Comparison of ENCODE assay signal across 19 cellular contexts in genomic region chr15:57696146-57696545, GRCh38. TPM values are rescaled to one million over a fixed set of nuclear protein-coding genes. Genes with fewer than 3 reads are reported as not detected.
DNase-seq lines count a peak whose midpoint lies in the region; ATAC-seq and TF ChIP-seq lines count a peak whose summit lies in the region.
"Had no signal": no experiment of that assay in that cellular context is flagged by ENCODE, and none has a peak within 500 bp of the region (broad histone marks: within the 10 kb centered on the region; RNA-seq: fewer than 3 reads in every experiment).

No MANE protein-coding gene starts in this region.

- H3F3A ChIP-seq in GM23338 (replicated peaks; ENCODE audit: low read depth) = no peaks in the 10 kb centered on the region

- H3K4me1 Mint-ChIP-seq in GM23338 = no peaks in the 10 kb centered on the region
- H3K4me1 Mint-ChIP-seq in nephron = peaks cover 51% of the 10 kb centered on the region
- no peaks in the 10 kb centered on the region for H3K4me1 Mint-ChIP-seq in stimulated activated effector memory CD8-positive, alpha-beta T cell treated with anti-CD3 and anti-CD28 coated beads, Interleukin-12 subunit alpha, Interleukin-12 subunit beta, amount 100 ng/mL, for 72 hours
- no peaks in the 10 kb centered on the region for H3K4me1 Mint-ChIP-seq in activated CD8-positive, alpha-beta T cell treated with anti-CD3 and anti-CD28 coated beads for 36 hours (ENCODE audit: low read depth)
- H3K4me1 Mint-ChIP-seq: activated CD4-positive, alpha-beta T cell treated with anti-CD3 and anti-CD28 coated beads for 36 hours had no signal

- CTCF ChIA-PET in activated CD8-positive, alpha-beta T cell treated with anti-CD3 and anti-CD28 coated beads for 36 hours (lab: Charles Lee) = interaction anchor here (1.4 to 1.7 kb wide), 2 partner anchors 37 to 54 kb away, joined by 4 read pairs; no protein-coding TSS in a partner anchor

- no peaks in the 10 kb centered on the region for H3K36me3 Mint-ChIP-seq in GM23338 (ENCODE audit: low read depth)
- H3K36me3 Mint-ChIP-seq in nephron (ENCODE audit: low read depth) = no peaks in the 10 kb centered on the region
- H3K36me3 Mint-ChIP-seq in stimulated activated effector memory CD8-positive, alpha-beta T cell treated with anti-CD3 and anti-CD28 coated beads, Interleukin-12 subunit alpha, Interleukin-12 subunit beta, amount 100 ng/mL, for 72 hours = no peaks in the 10 kb centered on the region
- no peaks in the 10 kb centered on the region for H3K36me3 Mint-ChIP-seq in activated CD8-positive, alpha-beta T cell treated with anti-CD3 and anti-CD28 coated beads for 36 hours (ENCODE audit: low read depth)
- H3K36me3 Mint-ChIP-seq: activated naive CD4-positive, alpha-beta T cell treated with anti-CD3 and anti-CD28 coated beads, Interleukin-2, amount 50 U/mL, for 72 hours had no signal

- H3K4me1 ChIP-seq in BE2C = peaks cover 12% of the 10 kb centered on the region; the same call in 1 of the 2 replicates
- H3K4me1 ChIP-seq in GM23338 (ENCODE audit: insufficient read depth) = no peaks in the 10 kb centered on the region
- H3K4me1 ChIP-seq: breast epithelium had no signal

- H3K4me2 ChIP-seq in GM23338 = no peak overlapping the region

- H3K9me3 Mint-ChIP-seq in GM23338 = no peaks in the 10 kb centered on the region
- H3K9me3 Mint-ChIP-seq in nephron = no peaks in the 10 kb centered on the region
- no peaks in the 10 kb centered on the region for H3K9me3 Mint-ChIP-seq in stimulated activated effector memory CD8-positive, alpha-beta T cell treated with anti-CD3 and anti-CD28 coated beads, Interleukin-12 subunit alpha, Interleukin-12 subunit beta, amount 100 ng/mL, for 72 hours
- no peaks in the 10 kb centered on the region for H3K9me3 Mint-ChIP-seq in activated CD8-positive, alpha-beta T cell treated with anti-CD3 and anti-CD28 coated beads for 36 hours
- H3K9me3 Mint-ChIP-seq: activated naive CD4-positive, alpha-beta T cell treated with anti-CD3 and anti-CD28 coated beads, Interleukin-2, amount 50 U/mL, for 72 hours; stimulated activated naive CD8-positive, alpha-beta T cell treated with anti-CD3 and anti-CD28 coated beads, Interleukin-15, Interleukin-2, amounts not matched to agents 100 ng/mL and 50 ng/mL, for 24 hours had no signal

- DNase-seq in BE2C (peak; percentile 19), GM23338 (ENCODE audit: low spot score) (peak; percentile 17), NCI-H82 treated with DMSO at 0.1 percent for 48 hours (lab: John Stamatoyannopoulos, UW; ENCODE audit: unreplicated experiment) (peak; percentile 60), LoVo (ENCODE audit: low spot score) (no peak), UCSD-AML1 (lab: John Stamatoyannopoulos, UW; ENCODE audit: unreplicated experiment) (no peak)
- DNase-seq in stimulated activated effector memory CD8-positive, alpha-beta T cell treated with anti-CD3 and anti-CD28 coated beads, Interleukin-12 subunit alpha, Interleukin-12 subunit beta, amount 100 ng/mL, for 72 hours (ENCODE audit: low spot score in 2 of 2) = no peak
- DNase-seq in activated CD8-positive, alpha-beta T cell treated with anti-CD3 and anti-CD28 coated beads for 36 hours = no peak
- DNase-seq: activated CD4-positive, alpha-beta T cell treated with anti-CD3 and anti-CD28 coated beads for 36 hours; effector CD4-positive, alpha-beta T cell; hypothalamus; NCI-H1436 treated with DMSO at 0.1 percent for 48 hours; posterior cingulate gyrus; T1000 had no signal

- H3K27me3 ChIP-seq in BE2C (no peaks in the 10 kb centered on the region), GM23338 (ENCODE audit: insufficient read depth) (no peaks in the 10 kb centered on the region)
- H3K27me3 ChIP-seq: breast epithelium had no signal

- intact Hi-C loops in activated CD8-positive, alpha-beta T cell treated with anti-CD3 and anti-CD28 coated beads for 36 hours (cut with micrococcal nuclease) = no loop called here

- no peak for TF ChIP-seq CTCF in BE2C (IDR thresholded peaks at IDR 0.05; ENCODE audit: low read depth, low read length)
- no peak for TF ChIP-seq CTCF in GM23338 (conservative IDR thresholded peaks at IDR 0.05; ENCODE audit: low read depth in 2 of 2)
- TF ChIP-seq CTCF in nephron (IDR thresholded peaks at IDR 0.05; ENCODE audit: unreplicated experiment in 3 of 3) = no peak
- TF ChIP-seq CTCF in activated CD8-positive, alpha-beta T cell treated with anti-CD3 and anti-CD28 coated beads for 36 hours (IDR thresholded peaks at IDR 0.05) = no peak

- POLR2A ChIA-PET in activated CD8-positive, alpha-beta T cell treated with anti-CD3 and anti-CD28 coated beads for 36 hours (lab: Charles Lee) = interaction anchor here (1.5 kb wide), 1 partner anchor 10 kb away, joined by 4 read pairs; the partner anchor contains the start of gene POLR2M

- H3K9me3 ChIP-seq in BE2C = no peaks in the 10 kb centered on the region
- H3K9me3 ChIP-seq: breast epithelium had no signal

- no peak overlapping the region for H3K4me3 ChIP-seq in BE2C (ENCODE audit: low read depth, low read length)
- no peak overlapping the region for H3K4me3 ChIP-seq in GM23338
- H3K4me3 ChIP-seq: breast epithelium, K562 had no signal

- H3K9me2 ChIP-seq in GM23338 (ENCODE audit: insufficient read depth) = no peaks in the 10 kb centered on the region

- no peak overlapping the region for H3K27ac Mint-ChIP-seq in GM23338
- peak overlapping the region; percentile 91 to 96 (median 91) for H3K27ac Mint-ChIP-seq in nephron
- no peak overlapping the region for H3K27ac Mint-ChIP-seq in stimulated activated effector memory CD8-positive, alpha-beta T cell treated with anti-CD3 and anti-CD28 coated beads, Interleukin-12 subunit alpha, Interleukin-12 subunit beta, amount 100 ng/mL, for 72 hours
- no peak overlapping the region for H3K27ac Mint-ChIP-seq in activated CD8-positive, alpha-beta T cell treated with anti-CD3 and anti-CD28 coated beads for 36 hours
- H3K27ac Mint-ChIP-seq: activated CD4-positive, alpha-beta T cell treated with anti-CD3 and anti-CD28 coated beads for 36 hours; activated naive CD4-positive, alpha-beta T cell treated with anti-CD3 and anti-CD28 coated beads, Interleukin-2, amount 50 U/mL, for 72 hours; stimulated activated naive CD8-positive, alpha-beta T cell treated with anti-CD3 and anti-CD28 coated beads, Interleukin-15, Interleukin-2, amounts not matched to agents 100 ng/mL and 50 ng/mL, for 24 hours had no signal

- H3K27ac ChIP-seq in GM23338 (ENCODE audit: low read depth) = no peak overlapping the region
- H3K27ac ChIP-seq: breast epithelium, HL-60 had no signal

- no peaks in the 10 kb centered on the region for H4K20me1 ChIP-seq in GM23338 (replicated peaks; ENCODE audit: insufficient read depth)

- H3K4me3 Mint-ChIP-seq in GM23338 (no peak overlapping the region), nephron (no peak overlapping the region)
- H3K4me3 Mint-ChIP-seq in stimulated activated effector memory CD8-positive, alpha-beta T cell treated with anti-CD3 and anti-CD28 coated beads, Interleukin-12 subunit alpha, Interleukin-12 subunit beta, amount 100 ng/mL, for 72 hours = no peak overlapping the region
- no peak overlapping the region for H3K4me3 Mint-ChIP-seq in activated CD8-positive, alpha-beta T cell treated with anti-CD3 and anti-CD28 coated beads for 36 hours
- H3K4me3 Mint-ChIP-seq: activated CD4-positive, alpha-beta T cell treated with anti-CD3 and anti-CD28 coated beads for 36 hours; stimulated activated naive CD8-positive, alpha-beta T cell treated with anti-CD3 and anti-CD28 coated beads, Interleukin-15, Interleukin-2, amounts not matched to agents 100 ng/mL and 50 ng/mL, for 24 hours had no signal

- no peaks in the 10 kb centered on the region for H3K79me2 ChIP-seq in GM23338 (replicated peaks; ENCODE audit: insufficient read depth)

- H3K27me3 Mint-ChIP-seq in GM23338 (ENCODE audit: insufficient read depth, low read depth, poor library complexity) = no peaks in the 10 kb centered on the region
- H3K27me3 Mint-ChIP-seq in nephron (ENCODE audit: low read depth) = peaks cover 4% of the 10 kb centered on the region
- H3K27me3 Mint-ChIP-seq in activated CD8-positive, alpha-beta T cell treated with anti-CD3 and anti-CD28 coated beads for 36 hours = peaks cover 5% of the 10 kb centered on the region

- H3K36me3 ChIP-seq in BE2C (no peaks in the 10 kb centered on the region), GM23338 (ENCODE audit: insufficient read depth) (no peaks in the 10 kb centered on the region)
- H3K36me3 ChIP-seq: breast epithelium had no signal

- H2AFZ ChIP-seq in GM23338 = peak overlapping the region; percentile 29; the same call in 1 of the 2 replicates

- no peak for ATAC-seq in GM23338
- no peak for ATAC-seq in stimulated activated effector memory CD8-positive, alpha-beta T cell treated with anti-CD3 and anti-CD28 coated beads, Interleukin-12 subunit alpha, Interleukin-12 subunit beta, amount 100 ng/mL, for 72 hours
- ATAC-seq in activated CD8-positive, alpha-beta T cell treated with anti-CD3 and anti-CD28 coated beads for 36 hours = no peak
- ATAC-seq: activated CD4-positive, alpha-beta T cell treated with anti-CD3 and anti-CD28 coated beads for 36 hours; activated naive CD4-positive, alpha-beta T cell treated with anti-CD3 and anti-CD28 coated beads, Interleukin-2, amount 50 U/mL, for 72 hours; K562 had no signal

TF ChIP-seq in GM23338, 12 proteins besides CTCF, POLR2A, EP300 and RAD21 (continues in another document):
- TF ChIP-seq CREB1 (CRISPR knock-in tag; IDR thresholded peaks at IDR 0.05; ENCODE audit: low read depth) = no peak

RNA-seq across cellular contexts. Expression of gene POLR2M, which starts 10.4 kb away (rescaled TPM):
- polyA plus RNA-seq in BE2C (2012; ENCODE audit: insufficient read depth, insufficient read length, low read depth) = 43.1 TPM
- 46.3 and 47.0 TPM in 2 replicates for total RNA-seq in GM23338 (2014; rRNA removed; shearing (Covaris generic))
- polyA plus RNA-seq in GM23338 (2016; fragmentation: Nextera tagmentation; extraction: Ambion mirVana) = 19.6 and 19.9 TPM in 2 replicates
- 10 to 100 TPM; 72.5 to 85.0 TPM for total RNA-seq in activated CD8-positive, alpha-beta T cell treated with anti-CD3 and anti-CD28 coated beads for 36 hours

Comparison
In these comparisons a context has a peak if more than half of its experiments do, and no peak if none do; other contexts are left out.
1. DNase-seq: peak in BE2C (single experiment), GM23338 (single experiment) and NCI-H82 treated with DMSO at 0.1 percent for 48 hours (single experiment); none in LoVo (single experiment), stimulated activated effector memory CD8-positive, alpha-beta T cell treated with anti-CD3 and anti-CD28 coated beads, Interleukin-12 subunit alpha, Interleukin-12 subunit beta, amount 100 ng/mL, for 72 hours (0 of 2), UCSD-AML1 (single experiment) and activated CD8-positive, alpha-beta T cell treated with anti-CD3 and anti-CD28 coated beads for 36 hours (single experiment).
2. H3K27ac Mint-ChIP-seq: peak in nephron (3 of 3); none in GM23338 (single experiment), stimulated activated effector memory CD8-positive, alpha-beta T cell treated with anti-CD3 and anti-CD28 coated beads, Interleukin-12 subunit alpha, Interleukin-12 subunit beta, amount 100 ng/mL, for 72 hours (single experiment) and activated CD8-positive, alpha-beta T cell treated with anti-CD3 and anti-CD28 coated beads for 36 hours (single experiment).